ENCODE assay signal across 22 cellular contexts in genomic region chr19:45976180-45976579, GRCh38. TPM values are rescaled to one million over a fixed set of nuclear protein-coding genes. Genes with fewer than 3 reads are reported as not detected.
DNase-seq lines count a peak whose midpoint lies in the region; ATAC-seq, FAIRE-seq and TF ChIP-seq lines count a peak whose summit lies in the region.
"Had no signal": no experiment of that assay in that cellular context is flagged by ENCODE, and none has a peak within 500 bp of the region (broad histone marks: within the 10 kb centered on the region; RNA-seq: fewer than 3 reads in every experiment).

No MANE protein-coding gene starts in this region.

- intact Hi-C loops in HepG2 (cut with micrococcal nuclease; ENCODE audit: unreplicated experiment) = no loop called here
- intact Hi-C loops in right lobe of liver (cut with DNase I) = no loop called here
- intact Hi-C loops in head of caudate nucleus (cut with DNase I) = no loop called here

- CTCF ChIA-PET in HepG2 (lab: Yijun Ruan, JAX; ENCODE audit: low intra/inter-chr PET ratio, low total read pairs) = no interaction called here

- H2AFZ ChIP-seq in HepG2 (ENCODE audit: low read length) = no peak overlapping the region

- H3K4me1 ChIP-seq in HepG2 (ENCODE audit: insufficient read depth, low read length) = no peaks in the 10 kb centered on the region
- no peaks in the 10 kb centered on the region for H3K4me1 ChIP-seq in right lobe of liver
- no peaks in the 10 kb centered on the region for H3K4me1 ChIP-seq in foreskin keratinocyte
- H3K4me1 ChIP-seq: vagina had no signal

- in situ Hi-C loops in HepG2 (cut with HindIII; ENCODE audit: extremely low pct_ligation_motif_present, low pct_unique_long_range_greater_than_20kb) = no loop called here

- no peak for TF ChIP-seq RAD21 in HepG2 (CRISPR knock-in tag; IDR thresholded peaks at IDR 0.05)

- TF ChIP-seq CTCF in HepG2 (CRISPR knock-in tag; IDR thresholded peaks at IDR 0.05) (no peak), right lobe of liver (IDR thresholded peaks at IDR 0.05) (no peak), foreskin keratinocyte (conservative IDR thresholded peaks at IDR 0.05) (no peak)

- H3K9me3 ChIP-seq in HepG2 (ENCODE audit: low read length) (no peaks in the 10 kb centered on the region), right lobe of liver (no peaks in the 10 kb centered on the region)
- H3K9me3 ChIP-seq: ascending aorta, Caco-2, left lung, vagina had no signal

- H3K27me3 ChIP-seq in HepG2 (ENCODE audit: control insufficient read depth in 1 of 2, insufficient read depth in 2 of 2, low read length in 2 of 2) (peaks cover 1 to 40% of the 10 kb centered on the region in 2 experiments), right lobe of liver (peaks cover 4 to 5% of the 10 kb centered on the region in 2 donors), foreskin keratinocyte (peaks cover 55% of the 10 kb centered on the region)
- H3K27me3 ChIP-seq: vagina had no signal

- no peaks in the 10 kb centered on the region for H3K79me2 ChIP-seq in HepG2 (ENCODE audit: insufficient read depth, low read length)

- no peaks in the 10 kb centered on the region for H4K20me1 ChIP-seq in HepG2 (ENCODE audit: insufficient read depth, low read length)

- POLR2A ChIA-PET in HepG2 (lab: Yijun Ruan, JAX) = no interaction called here

- no peak overlapping the region for H3K9ac ChIP-seq in HepG2 (ENCODE audit: insufficient read depth, low read depth, low read length)

- TF ChIP-seq POLR2A in HepG2 (IDR thresholded peaks at IDR 0.05; ENCODE audit: insufficient read depth in 1 of 2, low read depth in 2 of 2, low read length in 2 of 2) (no peak), right lobe of liver (IDR thresholded peaks at IDR 0.05) (no peak)

- TF ChIP-seq EP300 in HepG2 (IDR thresholded peaks at IDR 0.05; ENCODE audit: low read depth in 2 of 2, low read length in 2 of 2) (no peak), HepG2 (CRISPR knock-in tag; IDR thresholded peaks at IDR 0.05; ENCODE audit: borderline replicate concordance) (no peak)

- H3K4me3 ChIP-seq in HepG2 (replicated peaks in 1 of 3; ENCODE audit: insufficient read depth in 1 of 3, low read depth in 2 of 3, low read length in 3 of 3) (no peak overlapping the region), right lobe of liver (no peak overlapping the region)
- H3K4me3 ChIP-seq: ascending aorta, left lung, stomach, vagina had no signal

- FAIRE-seq in HepG2 (lab: Jason Lieb, UNC) = no peak
- no peak for FAIRE-seq in RCC 7860 (lab: Jason Lieb, UNC)

- no TSS peak for BruUV-seq in HepG2 (replicated peaks; lab: Mats Ljungman, UMichigan)

- DNase-seq in HepG2 (ENCODE audit: low spot score) (no peak), right lobe of liver (no peak), head of caudate nucleus (peak; percentile 47 to 88 (median 75)), RCC 7860 (ENCODE audit: low spot score) (no peak), H4 (ENCODE audit: low spot score) (no peak), foreskin keratinocyte (no peak)
- DNase-seq: activated CD8-positive, alpha-beta memory T cell treated with anti-CD3 and anti-CD28 coated beads, Interleukin-2, amount 10 ng/mL, durations not matched to agents 7 days and 5 days; activated effector memory CD4-positive, alpha-beta T cell treated with anti-CD3 and anti-CD28 coated beads, Interleukin-2, amount 50 U/mL, for 16 hours; Caco-2; hippocampal formation; NCI-H2029; stomach; T-helper 17 cell had no signal

- WGBS in HepG2 (ENCODE audit: low lambda C conversion rate) = 20% methylated on average over 4 of the region's 14 CpGs
- WGBS in right lobe of liver (ENCODE audit: insufficient coverage, low coverage, low lambda C conversion rate, missing lambda C conversion rate) = 40% methylated on average over 1 of the region's 14 CpGs

- ATAC-seq in HepG2 = no peak
- ATAC-seq in right lobe of liver = no peak
- no peak for ATAC-seq in GM21447 (IDR thresholded peaks at IDR 0.05; ENCODE audit: unreplicated experiment)
- no peak for ATAC-seq in foreskin keratinocyte
- ATAC-seq: activated CD4-positive, CD25-positive, alpha-beta regulatory T cell treated with anti-CD3 and anti-CD28 coated beads, Interleukin-2, amount 50 U/mL, for 24 hours; activated CD8-positive, alpha-beta memory T cell treated with anti-CD3 and anti-CD28 coated beads, Interleukin-2, amount 10 ng/mL, durations not matched to agents 7 days and 5 days; left lung; Right ventricle myocardium inferior; T-helper 17 cell had no signal

- no peak overlapping the region for H3K27ac ChIP-seq in HepG2 (ENCODE audit: extremely low read length, insufficient read depth, low read length)
- no peak overlapping the region for H3K27ac ChIP-seq in right lobe of liver
- peak overlapping the region; percentile 98 for H3K27ac ChIP-seq in angular gyrus (ENCODE audit: low read depth, low read length)
- no peak overlapping the region for H3K27ac ChIP-seq in foreskin keratinocyte
- H3K27ac ChIP-seq: ascending aorta, left lung, stomach, vagina had no signal

- no peak overlapping the region for H3K4me2 ChIP-seq in HepG2 (ENCODE audit: low read depth, low read length)

- H3K36me3 ChIP-seq in HepG2 (replicated peaks in 1 of 2; ENCODE audit: control insufficient read depth in 1 of 2, insufficient read depth in 2 of 2, low read length in 2 of 2) = no peaks in the 10 kb centered on the region
- no peaks in the 10 kb centered on the region for H3K36me3 ChIP-seq in right lobe of liver
- H3K36me3 ChIP-seq: ascending aorta, left lung, stomach, vagina had no signal

RNA-seq across cellular contexts. Expression of gene NOVA2, which starts 2.5 kb away (rescaled TPM):
- total RNA-seq in HepG2 (2016; rRNA removed; fragmentation: Illumina TruSeq; extraction: Trizol) = not detected in 2 replicates
- not detected in 2 replicates for total RNA-seq in HepG2 (2016; cell fraction: cytosol; rRNA removed; fragmentation: Illumina TruSeq; extraction: Trizol; ENCODE audit: low read depth)
- total RNA-seq in HepG2 (2016; cell fraction: insoluble cytoplasmic fraction; rRNA removed; fragmentation: Illumina TruSeq; extraction: Trizol) = not detected in 2 replicates
- total RNA-seq in HepG2 (2016; cell fraction: membrane; rRNA removed; fragmentation: Illumina TruSeq; extraction: Trizol) = not detected in 2 replicates
- not detected in 2 replicates for total RNA-seq in HepG2 (2016; cell fraction: nucleus; rRNA removed; fragmentation: Illumina TruSeq; extraction: Trizol)
- polyA plus RNA-seq in HepG2 (2011; rRNA removed) = not detected in 2 replicates
- not detected in 2 replicates for polyA plus RNA-seq in HepG2 (2011; cell fraction: cytosol; rRNA removed)
- not detected in 2 replicates for polyA plus RNA-seq in HepG2 (2011; cell fraction: nucleus; rRNA removed)
- polyA plus RNA-seq in HepG2 (2012) = not detected in 2 replicates
- not detected in 2 replicates for polyA plus RNA-seq in HepG2 (2016; cell fraction: cytosol; fragmentation: Illumina TruSeq; extraction: Trizol; ENCODE audit: low read depth)
- not detected in 2 replicates for polyA plus RNA-seq in HepG2 (2016; cell fraction: insoluble cytoplasmic fraction; fragmentation: Illumina TruSeq; extraction: Trizol; ENCODE audit: low read depth)
- not detected in 2 replicates for polyA plus RNA-seq in HepG2 (2016; cell fraction: membrane; fragmentation: Illumina TruSeq; extraction: Trizol; ENCODE audit: low read depth)
- polyA plus RNA-seq in HepG2 (2016; cell fraction: nucleus; fragmentation: Illumina TruSeq; extraction: Trizol; ENCODE audit: insufficient read depth, low read depth) = not detected in 2 replicates
- not detected in 2 replicates for polyA minus RNA-seq in HepG2 (2011; rRNA and poly(A)+ RNA removed; ENCODE audit: low replicate concordance)
- not detected in 2 replicates for polyA minus RNA-seq in HepG2 (2011; cell fraction: cytosol; rRNA and poly(A)+ RNA removed)
- not detected in 2 replicates for polyA minus RNA-seq in HepG2 (2011; cell fraction: nucleus; rRNA and poly(A)+ RNA removed)
- total RNA-seq in right lobe of liver = 1 to 10 TPM in 2 of 6 experiments, under 1 TPM in 4; 0.66 to 2.5 (median 0.85) TPM
- 0.19 and 0.37 TPM in 2 replicates for total RNA-seq in H4 (2014; rRNA removed; shearing (Covaris generic))
- total RNA-seq in foreskin keratinocyte = not detected in 2 replicates
- under 0.01 TPM in 1 of 2 replicates, not detected in the other for polyA plus RNA-seq in foreskin keratinocyte
- total RNA-seq: fibroblast of lung, T-helper 17 cell had no signal

RNA-seq across cellular contexts. Expression of gene CCDC61, which starts 19.1 kb away (rescaled TPM):
- total RNA-seq in HepG2 (2016; rRNA removed; fragmentation: Illumina TruSeq; extraction: Trizol) (3.3 and 4.2 TPM in 2 replicates), right lobe of liver (1 to 10 TPM; 5.8 to 9.7 (median 8.1) TPM), foreskin keratinocyte (9.8 and 12.3 TPM in 2 replicates)
- 0.53 and 0.71 TPM in 2 replicates for total RNA-seq in HepG2 (2016; cell fraction: cytosol; rRNA removed; fragmentation: Illumina TruSeq; extraction: Trizol; ENCODE audit: low read depth)
- total RNA-seq in HepG2 (2016; cell fraction: insoluble cytoplasmic fraction; rRNA removed; fragmentation: Illumina TruSeq; extraction: Trizol) = 2.2 and 3.8 TPM in 2 replicates
- 0.74 and 1.1 TPM in 2 replicates for total RNA-seq in HepG2 (2016; cell fraction: membrane; rRNA removed; fragmentation: Illumina TruSeq; extraction: Trizol)
- 4.0 and 4.2 TPM in 2 replicates for total RNA-seq in HepG2 (2016; cell fraction: nucleus; rRNA removed; fragmentation: Illumina TruSeq; extraction: Trizol)
- polyA plus RNA-seq in HepG2 (2011; rRNA removed) (4.9 and 6.0 TPM in 2 replicates), foreskin keratinocyte (16.2 and 16.7 TPM in 2 replicates)
- polyA plus RNA-seq in HepG2 (2011; cell fraction: cytosol; rRNA removed) = 3.1 and 4.4 TPM in 2 replicates
- polyA plus RNA-seq in HepG2 (2011; cell fraction: nucleus; rRNA removed) = 22.6 and 26.0 TPM in 2 replicates
- polyA plus RNA-seq in HepG2 (2012) = 4.4 and 5.7 TPM in 2 replicates
- polyA plus RNA-seq in HepG2 (2016; cell fraction: cytosol; fragmentation: Illumina TruSeq; extraction: Trizol; ENCODE audit: low read depth) = 0.61 and 0.75 TPM in 2 replicates
- polyA plus RNA-seq in HepG2 (2016; cell fraction: insoluble cytoplasmic fraction; fragmentation: Illumina TruSeq; extraction: Trizol; ENCODE audit: low read depth) = 4.7 and 5.4 TPM in 2 replicates
- 0.81 and 1.2 TPM in 2 replicates for polyA plus RNA-seq in HepG2 (2016; cell fraction: membrane; fragmentation: Illumina TruSeq; extraction: Trizol; ENCODE audit: low read depth)
- polyA plus RNA-seq in HepG2 (2016; cell fraction: nucleus; fragmentation: Illumina TruSeq; extraction: Trizol; ENCODE audit: insufficient read depth, low read depth) = 12.9 and 13.8 TPM in 2 replicates
- 4.8 and 6.4 TPM in 2 replicates for polyA minus RNA-seq in HepG2 (2011; rRNA and poly(A)+ RNA removed; ENCODE audit: low replicate concordance)
- 1.9 and 2.6 TPM in 2 replicates for polyA minus RNA-seq in HepG2 (2011; cell fraction: cytosol; rRNA and poly(A)+ RNA removed)
- polyA minus RNA-seq in HepG2 (2011; cell fraction: nucleus; rRNA and poly(A)+ RNA removed) = 8.2 and 9.9 TPM in 2 replicates
- 1.4 and 3.7 TPM in 2 replicates for total RNA-seq in H4 (2014; rRNA removed; shearing (Covaris generic))

RNA-seq across cellular contexts. Expression of gene PGLYRP1, which starts 46.7 kb away (rescaled TPM):
- total RNA-seq in HepG2 (2016; rRNA removed; fragmentation: Illumina TruSeq; extraction: Trizol) (not detected in 2 replicates), right lobe of liver (1 to 10 TPM in 1 of 6 experiments, under 1 TPM in 1, not detected in 4; 0.86 to 1.1 TPM), foreskin keratinocyte (not detected in 2 replicates)
- not detected in 2 replicates for total RNA-seq in HepG2 (2016; cell fraction: cytosol; rRNA removed; fragmentation: Illumina TruSeq; extraction: Trizol; ENCODE audit: low read depth)
- total RNA-seq in HepG2 (2016; cell fraction: insoluble cytoplasmic fraction; rRNA removed; fragmentation: Illumina TruSeq; extraction: Trizol) = not detected in 2 replicates
- not detected in 2 replicates for total RNA-seq in HepG2 (2016; cell fraction: membrane; rRNA removed; fragmentation: Illumina TruSeq; extraction: Trizol)
- total RNA-seq in HepG2 (2016; cell fraction: nucleus; rRNA removed; fragmentation: Illumina TruSeq; extraction: Trizol) = not detected in 2 replicates
- polyA plus RNA-seq in HepG2 (2011; rRNA removed) (not detected in 2 replicates), foreskin keratinocyte (not detected in 2 replicates)
- not detected in 2 replicates for polyA plus RNA-seq in HepG2 (2011; cell fraction: cytosol; rRNA removed)
- not detected in 2 replicates for polyA plus RNA-seq in HepG2 (2011; cell fraction: nucleus; rRNA removed)
- not detected in 2 replicates for polyA plus RNA-seq in HepG2 (2012)
- polyA plus RNA-seq in HepG2 (2016; cell fraction: cytosol; fragmentation: Illumina TruSeq; extraction: Trizol; ENCODE audit: low read depth) = not detected in 2 replicates
- not detected in 2 replicates for polyA plus RNA-seq in HepG2 (2016; cell fraction: insoluble cytoplasmic fraction; fragmentation: Illumina TruSeq; extraction: Trizol; ENCODE audit: low read depth)
- not detected in 2 replicates for polyA plus RNA-seq in HepG2 (2016; cell fraction: membrane; fragmentation: Illumina TruSeq; extraction: Trizol; ENCODE audit: low read depth)
- polyA plus RNA-seq in HepG2 (2016; cell fraction: nucleus; fragmentation: Illumina TruSeq; extraction: Trizol; ENCODE audit: insufficient read depth, low read depth) = not detected in 2 replicates
- not detected in 2 replicates for polyA minus RNA-seq in HepG2 (2011; rRNA and poly(A)+ RNA removed; ENCODE audit: low replicate concordance)
- not detected in 2 replicates for polyA minus RNA-seq in HepG2 (2011; cell fraction: cytosol; rRNA and poly(A)+ RNA removed)
- polyA minus RNA-seq in HepG2 (2011; cell fraction: nucleus; rRNA and poly(A)+ RNA removed) = not detected in 2 replicates
- not detected in 2 replicates for total RNA-seq in H4 (2014; rRNA removed; shearing (Covaris generic))
- total RNA-seq: activated CD8-positive, alpha-beta memory T cell treated with anti-CD3 and anti-CD28 coated beads, Interleukin-2, amount 10 ng/mL, durations not matched to agents 7 days and 5 days; ascending aorta; Caco-2; fibroblast of lung; stomach; T-helper 17 cell; vagina had no signal
- polyA plus RNA-seq: AG04450, fibroblast of lung had no signal

Comparison
In these comparisons a context has a peak if more than half of its experiments do, and no peak if none do; other contexts are left out.
1. DNase-seq: peak in head of caudate nucleus (42 of 42); none in HepG2 (single experiment), right lobe of liver (0 of 3), RCC 7860 (single experiment), H4 (single experiment) and foreskin keratinocyte (0 of 2).